Comparison of ENCODE assay signal across 8 cellular contexts in genomic region chr6:56757585-56757984, GRCh38.
DNase-seq lines count a peak whose midpoint lies in the region; ATAC-seq, FAIRE-seq and TF ChIP-seq lines count a peak whose summit lies in the region.

No MANE protein-coding gene starts in this region.

- no peak overlapping the region for H2AFZ ChIP-seq in K562 (ENCODE audit: low read depth, low read length)

- H3K4me3 ChIP-seq in Caco-2 (ENCODE audit: low read depth, low read length) (no peak overlapping the region), K562 (no peak overlapping the region), lung (no peak overlapping the region)
- H3K4me3 ChIP-seq in CD8-positive, alpha-beta memory T cell (ENCODE audit: low read length): no peak overlapping the region

- no peaks in the 10 kb centered on the region for H3K27me3 ChIP-seq in Caco-2 (replicated peaks; ENCODE audit: control insufficient read depth, insufficient read depth, low read length)
- no peaks in the 10 kb centered on the region for H3K27me3 ChIP-seq in K562 (ENCODE audit: control insufficient read depth in 2 of 2, insufficient read depth in 2 of 2, low read length in 2 of 2)
- no peaks in the 10 kb centered on the region for H3K27me3 ChIP-seq in lung (ENCODE audit: control insufficient read depth, insufficient read depth)
- no peaks in the 10 kb centered on the region for H3K27me3 ChIP-seq in CD8-positive, alpha-beta memory T cell (ENCODE audit: insufficient read depth, low read length, poor library complexity, severe bottlenecking)

- TF ChIP-seq CTCF in Caco-2 (IDR thresholded peaks at IDR 0.05; ENCODE audit: insufficient read depth in 1 of 2, low read depth in 1 of 2, low read length in 1 of 2, severe bottlenecking in 1 of 2, unreplicated experiment in 1 of 2): peak; percentile 43 to 70
- peak; percentile 5 to 41 (median 19); a peak in 2 of 6 replicates for TF ChIP-seq CTCF in K562 (IDR thresholded peaks at IDR 0.05 in 2 of 3, conservative IDR thresholded peaks at IDR 0.05 in 1 of 3; ENCODE audit: insufficient read depth in 2 of 3, low read depth in 1 of 3, low read length in 3 of 3)
- peak; percentile 7 for TF ChIP-seq CTCF in lung (IDR thresholded peaks at IDR 0.05; ENCODE audit: control extremely low read depth, extremely low read depth)

- H3K36me3 ChIP-seq in Caco-2 (ENCODE audit: control insufficient read depth, insufficient read depth, low read length) (no peaks in the 10 kb centered on the region), K562 (ENCODE audit: control insufficient read depth, insufficient read depth, low read length) (no peaks in the 10 kb centered on the region), lung (ENCODE audit: control insufficient read depth in 2 of 2, insufficient read depth in 2 of 2, low read length in 2 of 2) (no peaks in the 10 kb centered on the region)
- H3K36me3 ChIP-seq in CD8-positive, alpha-beta memory T cell (ENCODE audit: insufficient read depth, low read length): no peaks in the 10 kb centered on the region

- TF ChIP-seq RAD21 in K562 (CRISPR knock-in tag; conservative IDR thresholded peaks at IDR 0.05 in 1 of 2, IDR thresholded peaks at IDR 0.05 in 1 of 2): peak; percentile 51 to 58

- TF ChIP-seq EP300 in K562 (IDR thresholded peaks at IDR 0.05; ENCODE audit: low read length): no peak

- no peaks in the 10 kb centered on the region for H3K79me2 ChIP-seq in K562 (ENCODE audit: control insufficient read depth, insufficient read depth, low read length)

- no peak overlapping the region for H3K4me3 Mint-ChIP-seq in Caco-2 (ENCODE audit: unreplicated experiment)
- H3K4me3 Mint-ChIP-seq in CD8-positive, alpha-beta memory T cell: no peak overlapping the region

- peaks cover 28% of the 10 kb centered on the region for H3K4me1 Mint-ChIP-seq in Caco-2 (ENCODE audit: low read depth, unreplicated experiment)
- H3K4me1 Mint-ChIP-seq in CD8-positive, alpha-beta memory T cell: no peaks in the 10 kb centered on the region

- H3K36me3 Mint-ChIP-seq in Caco-2 (ENCODE audit: insufficient read depth, unreplicated experiment): no peaks in the 10 kb centered on the region
- H3K36me3 Mint-ChIP-seq in CD8-positive, alpha-beta memory T cell: no peaks in the 10 kb centered on the region

- H3K9me1 ChIP-seq in K562 (ENCODE audit: control insufficient read depth, insufficient read depth, low read length): no peaks in the 10 kb centered on the region

- H3K9me3 ChIP-seq in Caco-2 (no peaks in the 10 kb centered on the region), K562 (replicated peaks; ENCODE audit: control insufficient read depth, insufficient read depth, low read depth, low read length) (no peaks in the 10 kb centered on the region), lung (ENCODE audit: control insufficient read depth in 2 of 2, insufficient read depth in 1 of 2, low read length in 1 of 2) (no peaks in the 10 kb centered on the region)
- H3K9me3 ChIP-seq in CD8-positive, alpha-beta memory T cell (ENCODE audit: low read length): no peaks in the 10 kb centered on the region

- 0 out of 2 replicates have a peak, but pooled peaks cover 5% of the 10 kb centered on the region for H4K20me1 ChIP-seq in K562 (replicated peaks; ENCODE audit: control insufficient read depth, insufficient read depth, low read length)

- 0% methylated on average over 1 of the region's 1 CpG for WGBS in K562 (ENCODE audit: insufficient coverage, low coverage, missing lambda C conversion rate)
- WGBS in lung, 2 donors: 28 to 43% methylated on average over 1 of the region's 1 CpG

- no TSS peak for BruUV-seq in Caco-2 (replicated peaks; lab: Mats Ljungman, UMichigan)
- no TSS peak for BruUV-seq in K562 (replicated peaks; lab: Mats Ljungman, UMichigan)

- DNase-seq in Caco-2 (peak; percentile 42 to 51), K562 (ENCODE audit: extremely low read depth in 1 of 4, low spot score in 3 of 4) (peak in 1 of 4 experiments; percentile 8), lung (ENCODE audit: low spot score) (peak; percentile 52), T-helper 1 cell (no peak), Kasumi-1 (lab: John Stamatoyannopoulos, UW) (no peak), AG08396 (ENCODE audit: low spot score) (no peak)
- DNase-seq in CD8-positive, alpha-beta memory T cell: no peak

- no peak for FAIRE-seq in K562 (lab: Jason Lieb, UNC)

- no peak overlapping the region for H3K9ac ChIP-seq in K562 (ENCODE audit: insufficient read depth in 1 of 2, low read depth in 2 of 2, low read length in 2 of 2)

- no peaks in the 10 kb centered on the region for H3K27me3 Mint-ChIP-seq in Caco-2 (ENCODE audit: insufficient read depth, unreplicated experiment)
- peaks cover 1 to 3% of the 10 kb centered on the region in 2 donors for H3K27me3 Mint-ChIP-seq in CD8-positive, alpha-beta memory T cell

- no peak overlapping the region for H3K4me2 ChIP-seq in K562 (ENCODE audit: insufficient read depth, low read length)

- POLR2A ChIA-PET in Caco-2 (lab: Charles Lee): no interaction called here
- POLR2A ChIA-PET in K562 (lab: Yijun Ruan, JAX): no interaction called here
- POLR2A ChIA-PET in CD8-positive, alpha-beta memory T cell (lab: Charles Lee): no interaction called here

- no peak overlapping the region for H3K27ac ChIP-seq in K562 (ENCODE audit: extremely low read depth, low read depth, low read length)
- peak overlapping the region in 1 of 2 donors; percentile 56 for H3K27ac ChIP-seq in lung (ENCODE audit: low read depth in 1 of 2, low read length in 1 of 2)
- no peak overlapping the region for H3K27ac ChIP-seq in CD8-positive, alpha-beta memory T cell (ENCODE audit: low read depth, low read length)

- intact Hi-C loops in Caco-2 (cut with micrococcal nuclease; ENCODE audit: unreplicated experiment) (loop anchor here (1.0 kb wide), 2 partner anchors 48 to 120 kb away; no protein-coding TSS in a partner anchor), K562 (cut with micrococcal nuclease) (no loop called here)

- TF ChIP-seq POLR2A in K562 (conservative IDR thresholded peaks at IDR 0.05): no peak

- in situ Hi-C loops in K562 (cut with MboI): no loop called here

- ATAC-seq in HG02759 (IDR thresholded peaks at IDR 0.05; ENCODE audit: unreplicated experiment) (peak; percentile 50), K562 (peak; percentile 50; the same call in 1 of the 3 replicates), lung (ENCODE audit: insufficient read depth, low FRiP score) (peak; percentile 59)

- H3K4me1 ChIP-seq in Caco-2 (peaks cover 44% of the 10 kb centered on the region), K562 (replicated peaks in 1 of 2; ENCODE audit: control insufficient read depth in 2 of 2, insufficient read depth in 2 of 2, low read length in 2 of 2) (no peaks in the 10 kb centered on the region), lung (ENCODE audit: control insufficient read depth in 2 of 2, insufficient read depth in 2 of 2, low read length in 2 of 2) (peaks cover 4 to 29% of the 10 kb centered on the region in 2 donors)
- no peaks in the 10 kb centered on the region for H3K4me1 ChIP-seq in CD8-positive, alpha-beta memory T cell (ENCODE audit: insufficient read depth, low read length)

- no peaks in the 10 kb centered on the region for H3K9me3 Mint-ChIP-seq in Caco-2 (ENCODE audit: unreplicated experiment)
- peaks cover 0 to 3% (median 0%) of the 10 kb centered on the region in 5 donors for H3K9me3 Mint-ChIP-seq in CD8-positive, alpha-beta memory T cell

- CTCF ChIA-PET in Caco-2 (lab: Charles Lee) (interaction anchor here (0.6 to 2.0 kb wide), 5 partner anchors 45 to 94 kb away, joined by 3 to 7 read pairs (median 4); no protein-coding TSS in a partner anchor), K562 (lab: Yijun Ruan, JAX; ENCODE audit: low intra/inter-chr PET ratio) (interaction anchor here (1.1 kb wide), 1 partner anchor 120 kb away, joined by 4 read pairs; no protein-coding TSS in a partner anchor)
- CTCF ChIA-PET in CD8-positive, alpha-beta memory T cell (lab: Charles Lee): no interaction called here

- H3K27ac Mint-ChIP-seq in Caco-2 (ENCODE audit: unreplicated experiment): no peak overlapping the region
- H3K27ac Mint-ChIP-seq in CD8-positive, alpha-beta memory T cell: peak overlapping the region in 1 of 8 donors; percentile 18

TF ChIP-seq in K562, 482 proteins besides CTCF, POLR2A, EP300 and RAD21:
- no peak for TF ChIP-seq KDM5B (IDR thresholded peaks at IDR 0.05; ENCODE audit: insufficient replicate concordance, low read depth, low read length)
- TF ChIP-seq DEAF1 (CRISPR knock-in tag; IDR thresholded peaks at IDR 0.05): 0 out of 2 replicates have a peak, but pooled peaks have one; percentile 24

Comparison
In these comparisons a context has a peak if more than half of its experiments do, and no peak if none do; other contexts are left out.
1. DNase-seq: peak in Caco-2 (2 of 2) and lung (single experiment); none in CD8-positive, alpha-beta memory T cell (0 of 5), T-helper 1 cell (0 of 5), Kasumi-1 (0 of 2) and AG08396 (single experiment).
2. Peak in every context shown above with its lines, with median percentiles within 50 percentile points of each other: CTCF ChIP-seq and ATAC-seq.